Comparison of ENCODE assay signal across 1 cellular context in genomic region chr13:25171517-25172302, GRCh38.
TF ChIP-seq lines count a peak whose summit lies in the region.

TSS of gene AMER2 (minus strand) at chr13:25172288. CDS start at chr13:25171619, 669 bp downstream.

TF ChIP-seq in SK-N-SH, 30 proteins besides CTCF, POLR2A, EP300 and RAD21 (continued from another document):
- TF ChIP-seq JUND (IDR thresholded peaks at IDR 0.05): no peak
- TF ChIP-seq CHD2 (IDR thresholded peaks at IDR 0.05; ENCODE audit: low read length, partially characterized antibody): no peak
